Comparison of ENCODE assay signal across 8 cellular contexts in the genomic region with DNA sequence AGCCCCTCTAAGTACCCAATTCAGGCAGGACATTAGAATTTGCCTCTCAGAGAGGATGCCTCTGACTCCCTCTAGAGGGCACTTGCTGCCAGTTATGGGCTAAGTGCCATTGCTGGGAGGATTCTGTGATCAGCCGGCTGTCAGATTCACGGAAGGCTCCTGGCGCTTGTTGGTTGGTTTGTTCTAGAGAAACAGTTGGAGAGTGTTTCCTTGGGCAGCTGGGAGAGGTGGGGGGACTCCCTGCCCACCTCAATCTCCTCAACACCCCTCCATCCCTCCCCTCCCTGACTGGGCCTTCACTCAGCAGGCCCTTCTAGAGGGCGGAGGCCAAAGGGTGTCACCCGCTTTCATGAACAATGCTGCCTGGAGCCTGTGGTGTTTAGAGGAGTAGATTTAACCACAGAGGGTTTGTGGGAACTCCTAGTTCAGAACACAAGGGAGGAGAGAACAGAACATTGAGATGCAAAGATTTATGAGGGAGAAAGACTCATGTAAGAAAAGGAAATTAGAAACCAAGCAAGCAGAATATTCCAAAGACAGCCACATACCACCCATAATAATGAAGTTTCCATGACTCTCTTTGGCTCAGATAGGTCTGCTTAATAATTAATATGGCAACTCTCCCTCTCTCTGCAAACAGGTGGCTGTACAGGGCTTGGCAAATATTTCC. TPM values are rescaled to one million over a fixed set of nuclear protein-coding genes. Genes with fewer than 3 reads are reported as not detected.
DNase-seq lines count a peak whose midpoint lies in the region; ATAC-seq and TF ChIP-seq lines count a peak whose summit lies in the region.

No MANE protein-coding gene starts in this region.

- no peaks in the 10 kb centered on the region for H3K27me3 ChIP-seq in GM23248 (replicated peaks; ENCODE audit: insufficient read depth)

- H3K4me1 ChIP-seq in GM23248 (ENCODE audit: insufficient read depth) = no peaks in the 10 kb centered on the region

- ATAC-seq in HG02763 (IDR thresholded peaks at IDR 0.05; ENCODE audit: unreplicated experiment) = no peak

- H3K4me2 ChIP-seq in GM23248 (ENCODE audit: unreplicated experiment) = peak overlapping the region; percentile 62

- no peaks in the 10 kb centered on the region for H3K79me2 ChIP-seq in GM23248 (ENCODE audit: insufficient read depth)

- H3K4me3 ChIP-seq in GM23248 (peak overlapping the region; percentile 49), lower leg skin (ENCODE audit: low read depth, poor library complexity, severe bottlenecking) (no peak overlapping the region)

- 0 out of 2 replicates have a peak overlapping the region, but pooled peaks have one; percentile 26 for H3K9ac ChIP-seq in GM23248

- DNase-seq in AML-193 (lab: John Stamatoyannopoulos, UW) (peak; percentile 11 to 27), GM23248 (peak; percentile 88), NCI-H446 treated with DMSO at 0.1 percent for 48 hours (lab: John Stamatoyannopoulos, UW) (peak; percentile 25), dedifferentiated amniotic fluid mesenchymal stem cell (ENCODE audit: extremely low spot score) (peak; percentile 57), lower leg skin (ENCODE audit: low spot score in 2 of 2) (peak; percentile 41 to 90)
- peak; percentile 42 to 50 for DNase-seq in activated CD4-positive, alpha-beta T cell treated with anti-CD3 and anti-CD28 coated beads, Interleukin-2, amount 50 U/mL, for 4 hours
- peak; percentile 8 to 36 (median 25) for DNase-seq in stimulated activated CD4-positive, alpha-beta T cell treated with anti-CD3 and anti-CD28 coated beads, TNF-alpha, amount 100 ng/mL, for 4 hours (ENCODE audit: low read depth in 3 of 3)

- WGBS in GM23248 (ENCODE audit: low coverage in 1 of 2, low lambda C conversion rate in 2 of 2, missing lambda C conversion rate in 2 of 2), 2 experiments = 9 to 10% methylated on average over 5 of the region's 5 CpGs
- 6 to 11% methylated on average over 5 of the region's 5 CpGs for WGBS in lower leg skin, 2 donors

- no peaks in the 10 kb centered on the region for H3K9me3 ChIP-seq in GM23248 (ENCODE audit: low read depth)

- TF ChIP-seq POLR2A in lower leg skin (IDR thresholded peaks at IDR 0.05) = no peak

- no peaks in the 10 kb centered on the region for H3K36me3 ChIP-seq in GM23248 (ENCODE audit: low read depth)

- no peaks in the 10 kb centered on the region for H3K9me2 ChIP-seq in GM23248 (ENCODE audit: insufficient read depth)

- in situ Hi-C loops in GM23248 (cut with MboI) = no loop called here

- peak in 1 of 3 donors; percentile 16 for TF ChIP-seq CTCF in lower leg skin (IDR thresholded peaks at IDR 0.05)

- no peaks in the 10 kb centered on the region for H3F3A ChIP-seq in GM23248 (ENCODE audit: insufficient read depth)

- intact Hi-C loops in lower leg skin (cut with DNase I; ENCODE audit: low total_unique reads) = no loop called here

- no peaks in the 10 kb centered on the region for H4K20me1 ChIP-seq in GM23248 (ENCODE audit: insufficient read depth)

- H3K27ac ChIP-seq in GM23248 = no peak overlapping the region

- peak overlapping the region; percentile 86 for H2AFZ ChIP-seq in GM23248

RNA-seq across cellular contexts. Expression of gene ACP6, which starts 29.9 kb away (rescaled TPM):
- total RNA-seq in GM23248 (2014; rRNA removed; shearing (Covaris generic)) = 6.1 and 9.1 TPM in 2 replicates
- polyA plus RNA-seq in GM23248 (2016; fragmentation: Nextera tagmentation; extraction: Ambion mirVana) = 9.3 and 11.0 TPM in 2 replicates
- total RNA-seq in lower leg skin = 10 to 100 TPM; 11.5 to 18.5 (median 14.2) TPM

Comparison
In these comparisons a context has a peak if more than half of its experiments do, and no peak if none do; other contexts are left out.
1. DNase-seq: peak in every context shown above with its lines; median percentile 88 in GM23248; 66 in lower leg skin; 57 in dedifferentiated amniotic fluid mesenchymal stem cell; 46 in activated CD4-positive, alpha-beta T cell treated with anti-CD3 and anti-CD28 coated beads, Interleukin-2, amount 50 U/mL, for 4 hours; 25 in NCI-H446 treated with DMSO at 0.1 percent for 48 hours; 25 in stimulated activated CD4-positive, alpha-beta T cell treated with anti-CD3 and anti-CD28 coated beads, TNF-alpha, amount 100 ng/mL, for 4 hours; 19 in AML-193.